In the genomic region with DNA sequence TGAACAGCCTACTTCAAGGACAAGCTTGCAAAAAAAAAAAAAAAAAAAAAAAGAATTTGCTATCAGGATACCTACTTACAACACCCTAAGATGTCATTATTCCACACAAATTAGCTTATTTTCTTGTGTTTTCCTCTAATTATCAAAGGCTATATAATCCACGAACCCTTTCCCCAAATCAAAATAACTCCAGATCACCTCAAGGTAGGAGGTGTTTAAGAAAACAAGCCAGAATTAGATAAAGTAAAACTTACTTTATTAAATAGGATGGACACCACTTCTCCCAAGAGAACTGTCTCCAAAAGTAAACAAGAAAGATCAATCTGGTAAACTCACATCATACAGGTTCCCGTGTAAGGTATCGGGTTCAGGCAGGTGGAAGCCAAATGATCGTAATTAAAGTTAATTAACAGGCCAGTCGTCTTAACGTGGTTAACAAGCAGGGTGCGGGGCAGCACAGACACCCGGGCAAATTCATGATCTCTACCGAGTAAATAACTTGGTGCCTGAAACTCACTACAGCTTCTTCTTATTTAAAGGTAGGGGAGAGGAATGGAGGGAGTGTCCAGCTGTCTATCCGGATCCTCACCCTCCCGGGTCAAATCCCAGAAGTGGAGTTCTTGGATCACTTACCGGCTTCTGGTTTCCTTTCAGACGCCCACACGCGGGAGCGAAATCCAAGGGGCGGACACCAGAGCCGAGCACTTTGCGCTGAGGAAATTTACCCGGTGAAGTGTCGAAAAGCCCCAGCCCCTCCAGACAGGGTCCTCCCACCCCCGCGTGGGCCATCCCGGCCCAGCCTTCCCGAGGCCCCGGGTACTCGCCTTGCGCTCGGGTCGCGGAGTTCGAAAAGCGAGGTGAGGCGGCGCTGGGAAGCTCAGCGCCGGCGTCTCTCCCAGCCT, we compare ENCODE assay signal across 8 cellular contexts. TPM values are rescaled to one million over a fixed set of nuclear protein-coding genes. Genes with fewer than 3 reads are reported as not detected.
DNase-seq lines count a peak whose midpoint lies in the region; ATAC-seq and TF ChIP-seq lines count a peak whose summit lies in the region.

No MANE protein-coding gene starts in this region.

- peak overlapping the region; percentile 58 for H3K9ac ChIP-seq in HUES64 (ENCODE audit: low read depth, low read length)

- H3K27ac ChIP-seq in CD4-positive, alpha-beta T cell (ENCODE audit: low read depth, low read length), result peak overlapping the region; percentile 76
- H3K27ac ChIP-seq in HUES64 (ENCODE audit: low read depth, low read length) (no peak overlapping the region), WERI-Rb-1 (no peak overlapping the region), dorsolateral prefrontal cortex (peak overlapping the region; percentile 76 to 99 (median 97))

- peak; percentile 0 to 37 (median 18) for DNase-seq in CD4-positive, alpha-beta T cell
- DNase-seq in WERI-Rb-1 (no peak), dorsolateral prefrontal cortex (peak in 9 of 10 donors; percentile 39 to 67 (median 50)), medulla oblongata (ENCODE audit: extremely low spot score) (peak; percentile 65), HFFc6 (no peak)
- DNase-seq in stimulated activated CD4-positive, alpha-beta T cell treated with anti-CD3 and anti-CD28 coated beads, TNF-alpha, amount 100 ng/mL, for 4 hours (ENCODE audit: low read depth in 3 of 3), result peak in 2 of 3 experiments; percentile 26 to 32

- intact Hi-C loops in CD4-positive, alpha-beta T cell (cut with DNase I, micrococcal nuclease), result loop anchor here (1.0 to 10.0 kb wide), 7 partner anchors 12 to 154 kb away; no protein-coding TSS in a partner anchor
- intact Hi-C loops in dorsolateral prefrontal cortex (cut with DNase I), result loop anchor here in 1 of 2 donors (5.0 kb wide), 2 partner anchors 39 to 109 kb away; partner anchors contain the start of gene DTHD1

- H3K27me3 Mint-ChIP-seq in CD4-positive, alpha-beta T cell, result no peaks in the 10 kb centered on the region
- peaks cover 2% of the 10 kb centered on the region; the same call in 1 of the 2 replicates for H3K27me3 Mint-ChIP-seq in HFFc6 (ENCODE audit: insufficient read depth)

- 4% methylated on average over 38 of the region's 38 CpGs for WGBS in HUES64

- H3K4me3 Mint-ChIP-seq in CD4-positive, alpha-beta T cell, result peak overlapping the region; percentile 99
- no peak overlapping the region for H3K4me3 Mint-ChIP-seq in HFFc6

- no peak for TF ChIP-seq CTCF in CD4-positive, alpha-beta T cell (IDR thresholded peaks at IDR 0.05)
- TF ChIP-seq CTCF in WERI-Rb-1 (IDR thresholded peaks at IDR 0.05; ENCODE audit: low read depth, low read length), result no peak
- peak in 5 of 56 donors; percentile 9 to 30 (median 17) for TF ChIP-seq CTCF in dorsolateral prefrontal cortex (IDR thresholded peaks at IDR 0.05 in 54 of 56, conservative IDR thresholded peaks at IDR 0.05 in 2 of 56; ENCODE audit: low read depth in 1 of 56, partially characterized antibody in 56 of 56)
- TF ChIP-seq CTCF in HFFc6 (IDR thresholded peaks at IDR 0.05), result no peak

- H3K27me3 ChIP-seq in CD4-positive, alpha-beta T cell (ENCODE audit: control insufficient read depth, insufficient read depth, low read length), result no peaks in the 10 kb centered on the region
- peaks cover 40% of the 10 kb centered on the region for H3K27me3 ChIP-seq in HUES64 (ENCODE audit: insufficient read depth, low read length)
- H3K27me3 ChIP-seq in WERI-Rb-1 (ENCODE audit: insufficient read depth, low read depth, severe bottlenecking), result peaks cover 82% of the 10 kb centered on the region
- no peaks in the 10 kb centered on the region for H3K27me3 ChIP-seq in dorsolateral prefrontal cortex

- H3K4me3 ChIP-seq in HUES64 (ENCODE audit: low read length) (peak overlapping the region; percentile 60), WERI-Rb-1 (ENCODE audit: low read depth, low read length) (peak overlapping the region; percentile 32), dorsolateral prefrontal cortex (peak overlapping the region; percentile 61 to 93 (median 81))

- no peaks in the 10 kb centered on the region for H3K9me3 Mint-ChIP-seq in CD4-positive, alpha-beta T cell
- peaks cover 30% of the 10 kb centered on the region for H3K9me3 Mint-ChIP-seq in HFFc6

- peaks cover 55% of the 10 kb centered on the region for H3K4me1 Mint-ChIP-seq in CD4-positive, alpha-beta T cell (ENCODE audit: low read depth)
- no peaks in the 10 kb centered on the region for H3K4me1 Mint-ChIP-seq in HFFc6 (ENCODE audit: low read depth)

- CTCF ChIA-PET in CD4-positive, alpha-beta T cell (lab: Charles Lee), result interaction anchor here (1.0 to 4.6 kb wide), 9 partner anchors 10 to 156 kb away, joined by 3 to 16 read pairs (median 6); no protein-coding TSS in a partner anchor

- peaks cover 27% of the 10 kb centered on the region for H3K36me3 Mint-ChIP-seq in CD4-positive, alpha-beta T cell (ENCODE audit: low read depth)
- H3K36me3 Mint-ChIP-seq in HFFc6 (ENCODE audit: low read depth), result peaks cover 4% of the 10 kb centered on the region; the same call in 1 of the 2 replicates

- POLR2A ChIA-PET in CD4-positive, alpha-beta T cell (lab: Charles Lee), result interaction anchor here (0.8 to 6.3 kb wide), 25 partner anchors 8 to 1648 kb away, joined by 3 to 149 read pairs (median 4); partner anchors contain the start of gene DTHD1

- peaks cover 3% of the 10 kb centered on the region; the same call in 1 of the 2 replicates for H3K4me1 ChIP-seq in HUES64 (ENCODE audit: insufficient read depth, low read length)

- no peaks in the 10 kb centered on the region for H3K36me3 ChIP-seq in HUES64 (ENCODE audit: insufficient read depth, low read length)
- no peaks in the 10 kb centered on the region for H3K36me3 ChIP-seq in WERI-Rb-1

- peak; percentile 38 for ATAC-seq in CD4-positive, alpha-beta T cell (ENCODE audit: poor library complexity)
- ATAC-seq in GM21367 (IDR thresholded peaks at IDR 0.05; ENCODE audit: unreplicated experiment), result peak; percentile 23

- peak overlapping the region; percentile 85 for H3K27ac Mint-ChIP-seq in CD4-positive, alpha-beta T cell
- no peak overlapping the region for H3K27ac Mint-ChIP-seq in HFFc6

- H3K9me3 ChIP-seq in CD4-positive, alpha-beta T cell (ENCODE audit: control insufficient read depth, low read length), result no peaks in the 10 kb centered on the region
- H3K9me3 ChIP-seq in HUES64 (ENCODE audit: insufficient read depth, low read depth, low read length) (no peaks in the 10 kb centered on the region), WERI-Rb-1 (ENCODE audit: severe bottlenecking) (no peaks in the 10 kb centered on the region)

RNA-seq across cellular contexts. Expression of gene ARAP2, which starts 0.7 kb away (rescaled TPM):
- 10 to 100 TPM; 54.3 to 63.4 TPM for total RNA-seq in CD4-positive, alpha-beta T cell
- polyA plus RNA-seq in HUES64 (2013, experiment 1 of 2), result 0.50 TPM
- 0.51 TPM for polyA plus RNA-seq in HUES64 (2013, experiment 2 of 2)
- 100 to 1,000 TPM in 119 of 120 experiments, 10 to 100 TPM in 1; 87.3 to 271 (median 162) TPM for total RNA-seq in dorsolateral prefrontal cortex
- not detected for total RNA-seq in HFFc6 (2021; fragmentation: NEBNext Ultra II Directional; extraction: Animal tissue kit (Norgen Biotek cat#: 25700))

RNA-seq across cellular contexts. Expression of gene DTHD1, which starts 37.8 kb away (rescaled TPM):
- under 1 TPM; 0.11 to 0.16 TPM for total RNA-seq in CD4-positive, alpha-beta T cell
- polyA plus RNA-seq in HUES64 (2013, experiment 1 of 2), result not detected
- polyA plus RNA-seq in HUES64 (2013, experiment 2 of 2), result not detected
- total RNA-seq in dorsolateral prefrontal cortex, result 1 to 10 TPM in 43 of 120 experiments, under 1 TPM in 69, not detected in 8; 0.13 to 4.1 (median 0.81) TPM
- total RNA-seq in HFFc6 (2021; fragmentation: NEBNext Ultra II Directional; extraction: Animal tissue kit (Norgen Biotek cat#: 25700)), result not detected

Comparison
In these comparisons a context has a peak if more than half of its experiments do, and no peak if none do; other contexts are left out.
1. DNase-seq: peak in CD4-positive, alpha-beta T cell (10 of 10), dorsolateral prefrontal cortex (9 of 10), medulla oblongata (single experiment) and stimulated activated CD4-positive, alpha-beta T cell treated with anti-CD3 and anti-CD28 coated beads, TNF-alpha, amount 100 ng/mL, for 4 hours (2 of 3); none in WERI-Rb-1 (single experiment) and HFFc6 (single experiment).
2. H3K27ac ChIP-seq: peak in CD4-positive, alpha-beta T cell (single experiment) and dorsolateral prefrontal cortex (59 of 59); none in HUES64 (single experiment) and WERI-Rb-1 (single experiment).
3. RNA of gene ARAP2, which starts 0.7 kb away (total RNA-seq): 87.3 to 271 TPM in dorsolateral prefrontal cortex and 54.3 to 63.4 TPM in CD4-positive, alpha-beta T cell; not detected in HFFc6; every median in the first group is over 10 times any median in the second.
4. Peak in every context shown above with its lines, with median percentiles within 50 percentile points of each other: H3K4me3 ChIP-seq.